Comparison of ENCODE assay signal across 16 cellular contexts in the genomic region with DNA sequence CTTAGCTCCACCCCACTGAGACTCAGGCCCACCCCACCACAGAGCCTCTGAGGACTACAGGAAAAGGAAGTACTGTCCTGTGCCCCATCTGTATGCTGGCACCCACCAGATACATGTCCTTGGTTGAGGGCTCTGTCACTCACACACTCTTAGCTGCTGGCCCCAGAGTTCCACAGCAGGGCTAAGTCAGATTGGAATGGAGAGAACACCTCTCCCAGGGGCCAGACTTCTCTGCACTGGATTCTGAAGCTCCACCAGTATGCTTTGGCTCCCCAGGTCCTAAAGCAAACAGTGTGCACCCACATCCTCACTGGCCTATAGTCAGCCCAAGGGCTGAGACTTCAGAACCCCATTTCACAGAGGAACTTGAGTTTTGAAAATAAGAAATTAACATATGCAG.
DNase-seq lines count a peak whose midpoint lies in the region; ATAC-seq and TF ChIP-seq lines count a peak whose summit lies in the region.
"Had no signal": no experiment of that assay in that cellular context is flagged by ENCODE, and none has a peak within 500 bp of the region (broad histone marks: within the 10 kb centered on the region; RNA-seq: fewer than 3 reads in every experiment).

No MANE protein-coding gene starts in this region.

- H3K79me1 ChIP-seq in H9 (ENCODE audit: insufficient read depth, low read depth, low read length, poor library complexity, severe bottlenecking), result no peaks in the 10 kb centered on the region

- no peak overlapping the region for H4K5ac ChIP-seq in H9 (ENCODE audit: insufficient read length, low read depth, low read length)

- H3K27ac ChIP-seq in H9 (ENCODE audit: insufficient read length, low read depth, low read length) (no peak overlapping the region), endodermal cell (ENCODE audit: low read depth, low read length) (no peak overlapping the region), upper lobe of right lung (no peak overlapping the region)
- H3K27ac ChIP-seq: BLaER1 treated with 17β-estradiol and CSF1 and Interleukin-3, amounts not matched to agents 10 nM and 100 nM; HL-60 had no signal

- no peak overlapping the region for H3K14ac ChIP-seq in H9 (ENCODE audit: insufficient read depth, low read length)

- H2AFZ ChIP-seq in H9 (ENCODE audit: low read length), result no peak overlapping the region

- no peak overlapping the region for H3K23ac ChIP-seq in H9 (ENCODE audit: insufficient read length, low read depth, low read length)

- no peaks in the 10 kb centered on the region for H4K20me1 ChIP-seq in H9 (ENCODE audit: control insufficient read depth, insufficient read depth, insufficient read length)
- H4K20me1 ChIP-seq: BLaER1 treated with 17β-estradiol and CSF1 and Interleukin-3, amounts not matched to agents 10 nM and 100 nM had no signal

- H3K36me3 Mint-ChIP-seq in H9 (ENCODE audit: insufficient read depth in 1 of 3, low read depth in 3 of 3) (peaks cover 5 to 13% (median 7%) of the 10 kb centered on the region in 3 experiments; a peak in 6 of 7 replicates), endodermal cell (ENCODE audit: low read depth) (no peaks in the 10 kb centered on the region)
- H3K36me3 Mint-ChIP-seq: CD8-positive, alpha-beta T cell had no signal

- H2BK20ac ChIP-seq in H9 (ENCODE audit: low read depth, low read length, poor library complexity, severe bottlenecking), result no peak overlapping the region

- H3K4me3 ChIP-seq in endodermal cell (ENCODE audit: low read length) (no peak overlapping the region), upper lobe of right lung (no peak overlapping the region)
- H3K4me3 ChIP-seq: BLaER1 treated with 17β-estradiol and CSF1 and Interleukin-3, amounts not matched to agents 10 nM and 100 nM; GM12878; HAP-1 had no signal

- no peaks in the 10 kb centered on the region for H3K27me3 ChIP-seq in H9 (ENCODE audit: insufficient read depth, low read length)
- no peaks in the 10 kb centered on the region for H3K27me3 ChIP-seq in endodermal cell (ENCODE audit: control insufficient read depth, insufficient read depth, low read length, poor library complexity, severe bottlenecking)
- H3K27me3 ChIP-seq in upper lobe of right lung, result peaks cover 10% of the 10 kb centered on the region
- H3K27me3 ChIP-seq: BLaER1 treated with 17β-estradiol and CSF1 and Interleukin-3, amounts not matched to agents 10 nM and 100 nM had no signal

- no peak overlapping the region for H3K4me2 ChIP-seq in H9 (ENCODE audit: insufficient read depth, insufficient read length, low read length)
- H3K4me2 ChIP-seq: BLaER1 treated with 17β-estradiol and CSF1 and Interleukin-3, amounts not matched to agents 10 nM and 100 nM had no signal

- H3K4me3 Mint-ChIP-seq in H9 (no peak overlapping the region), endodermal cell (no peak overlapping the region)
- H3K4me3 Mint-ChIP-seq: B cell; CD8-positive, alpha-beta T cell had no signal

- H4K91ac ChIP-seq in H9 (ENCODE audit: insufficient read length, low read depth, low read length), result no peak overlapping the region

- H2BK5ac ChIP-seq in H9 (ENCODE audit: insufficient read length, low read length), result no peak overlapping the region

- TF ChIP-seq CTCF in H9 (conservative IDR thresholded peaks at IDR 0.05) (no peak), endodermal cell (conservative IDR thresholded peaks at IDR 0.05) (no peak), upper lobe of right lung (IDR thresholded peaks at IDR 0.05) (no peak), GM20000 (IDR thresholded peaks at IDR 0.05; ENCODE audit: extremely low read depth, missing control alignments) (no peak)

- H3K9ac ChIP-seq in H9 (ENCODE audit: extremely low read depth, insufficient read length, low read length), result no peak overlapping the region
- no peak overlapping the region for H3K9ac ChIP-seq in endodermal cell (ENCODE audit: extremely low read depth, low read length, poor library complexity, severe bottlenecking)
- H3K9ac ChIP-seq: BLaER1 treated with 17β-estradiol and CSF1 and Interleukin-3, amounts not matched to agents 10 nM and 100 nM had no signal

- intact Hi-C loops in posterior vena cava (cut with DNase I) (no loop called here), upper lobe of right lung (cut with DNase I) (no loop called here)

- no peak overlapping the region for H3K56ac ChIP-seq in H9 (ENCODE audit: insufficient read length, low read depth, low read length)

- no peaks in the 10 kb centered on the region for H3K9me3 ChIP-seq in H9 (ENCODE audit: control insufficient read depth, low read depth, low read length)
- peaks cover 21% of the 10 kb centered on the region for H3K9me3 ChIP-seq in endodermal cell (ENCODE audit: control insufficient read depth, low read length)
- peaks cover 10% of the 10 kb centered on the region for H3K9me3 ChIP-seq in upper lobe of right lung

- H3K27me3 Mint-ChIP-seq in H9 (ENCODE audit: low read depth) (no peaks in the 10 kb centered on the region), endodermal cell (ENCODE audit: insufficient read depth) (no peaks in the 10 kb centered on the region)

- H2AK5ac ChIP-seq in H9 (ENCODE audit: insufficient read length, low read length), result no peak overlapping the region

- no peaks in the 10 kb centered on the region for H3K23me2 ChIP-seq in H9 (ENCODE audit: insufficient read length, low read depth, low read length, poor library complexity, severe bottlenecking)

- H3T11ph ChIP-seq in H9 (ENCODE audit: low read length), result no peak overlapping the region

- no peak overlapping the region for H2BK12ac ChIP-seq in H9 (ENCODE audit: insufficient read length, low read depth, low read length)

- no peak for ATAC-seq in upper lobe of right lung
- no peak for ATAC-seq in activated CD4-positive, CD25-positive, alpha-beta regulatory T cell treated with anti-CD3 and anti-CD28 coated beads, Interleukin-2, amount 50 U/mL, for 24 hours
- ATAC-seq: CD8-positive, alpha-beta T cell; GM12878 had no signal

- no peak overlapping the region for H3K4ac ChIP-seq in H9 (ENCODE audit: low read depth, low read length)

- H3K9me3 Mint-ChIP-seq in H9 (peaks cover 32 to 34% of the 10 kb centered on the region in 2 experiments), endodermal cell (peaks cover 39% of the 10 kb centered on the region)

- H3K4me1 ChIP-seq in H9 (ENCODE audit: insufficient read depth, low read length), result no peaks in the 10 kb centered on the region
- no peaks in the 10 kb centered on the region for H3K4me1 ChIP-seq in endodermal cell (ENCODE audit: control insufficient read depth, insufficient read depth, low read length)
- H3K4me1 ChIP-seq in upper lobe of right lung, result no peaks in the 10 kb centered on the region
- H3K4me1 ChIP-seq: HAP-1 had no signal

- H2BK15ac ChIP-seq in H9 (ENCODE audit: low read depth, low read length), result no peak overlapping the region

- H3K36me3 ChIP-seq in endodermal cell (ENCODE audit: control insufficient read depth, insufficient read depth, low read length) (no peaks in the 10 kb centered on the region), upper lobe of right lung (no peaks in the 10 kb centered on the region)
- H3K36me3 ChIP-seq: BLaER1 treated with 17β-estradiol and CSF1 and Interleukin-3, amounts not matched to agents 10 nM and 100 nM; HAP-1 had no signal

- DNase-seq in H9, result peak; percentile 5
- peak; percentile 10 for DNase-seq in endodermal cell
- peak; percentile 47 for DNase-seq in posterior vena cava (ENCODE audit: low spot score)
- peak; percentile 7 for DNase-seq in upper lobe of right lung
- no peak for DNase-seq in GM20000 (ENCODE audit: low spot score)
- DNase-seq: Calu3; CD8-positive, alpha-beta T cell; DMS53; DND-41; EL had no signal

- H4K8ac ChIP-seq in H9 (replicated peaks; ENCODE audit: insufficient read length, low read depth, low read length), result no peak overlapping the region

- H3K79me2 ChIP-seq in H9 (ENCODE audit: insufficient read depth, low read length), result no peaks in the 10 kb centered on the region

- no peak overlapping the region for H2BK120ac ChIP-seq in H9 (ENCODE audit: low read depth, low read length, poor library complexity, severe bottlenecking)

- H3K4me1 Mint-ChIP-seq in H9 (no peaks in the 10 kb centered on the region), endodermal cell (no peaks in the 10 kb centered on the region)
- H3K4me1 Mint-ChIP-seq: B cell had no signal

- H3K18ac ChIP-seq in H9 (ENCODE audit: insufficient read length, low read depth, low read length), result no peak overlapping the region

- H3K27ac Mint-ChIP-seq in H9 (no peak overlapping the region; a peak in 1 of 7 replicates), endodermal cell (no peak overlapping the region)
- H3K27ac Mint-ChIP-seq: B cell; CD8-positive, alpha-beta T cell had no signal
